ENCODE assay signal across 8 cellular contexts in genomic region chr3:48685603-48686511, GRCh38. TPM values are rescaled to one million over a fixed set of nuclear protein-coding genes. Genes with fewer than 3 reads are reported as not detected.
DNase-seq lines count a peak whose midpoint lies in the region; FAIRE-seq and TF ChIP-seq lines count a peak whose summit lies in the region.

Gene NCKIPSD, minus strand, starts transcription at chr3:48685915. Its CDS starts 108 bp downstream, at chr3:48685807.

- DNase-seq in D721Med (ENCODE audit: insufficient read length, low spot score): peak; percentile 97
- DNase-seq in GM20000 (ENCODE audit: low spot score): peak; percentile 97
- peak; percentile 74 for DNase-seq in HT1080 (ENCODE audit: low read depth)
- DNase-seq in OCI-M2 (lab: John Stamatoyannopoulos, UW; ENCODE audit: unreplicated experiment): peak; percentile 21
- DNase-seq in activated T-cell treated with anti-CD3 and anti-CD28 coated beads for 24 hours (ENCODE audit: low read depth): peak; percentile 85
- DNase-seq in epithelial cell of prostate (ENCODE audit: low read depth, low spot score): no peak
- peak; percentile 91 for DNase-seq in mucosa of gallbladder (ENCODE audit: low spot score)
- peak; percentile 95 for DNase-seq in stimulated activated CD8-positive, alpha-beta memory T cell treated with anti-CD3 and anti-CD28 coated beads, Interleukin-4, amount 100 ng/mL, for 48 hours

- TF ChIP-seq CTCF in D721Med (IDR thresholded peaks at IDR 0.05; ENCODE audit: insufficient read depth, missing control alignments) (peak; percentile 72), GM20000 (IDR thresholded peaks at IDR 0.05; ENCODE audit: extremely low read depth, missing control alignments) (peak; percentile 92)

- no peak for FAIRE-seq in D721Med (lab: Jason Lieb, UNC)

- peak within 1 kb of the TSS; percentile 66 for H3K27ac ChIP-seq in epithelial cell of prostate

RNA-seq across cellular contexts. Expression of gene NCKIPSD, which starts in this region (rescaled TPM):
- 34.2 and 39.2 TPM in 2 replicates for total RNA-seq in HT1080 (2014; rRNA removed; shearing (Covaris generic))
- polyA plus RNA-seq in HT1080 (2015; cell fraction: cytosol; rRNA removed): 23.2 and 23.4 TPM in 2 replicates
- polyA plus RNA-seq in HT1080 (2015; cell fraction: nucleus; rRNA removed): 30.8 and 47.2 TPM in 2 replicates
- total RNA-seq in mucosa of gallbladder: 42.3 TPM
